30 cellular contexts compared by ENCODE assay signal in genomic region chr3:164453695-164454094, GRCh38.
"Had no signal": no experiment of that assay in that cellular context is flagged by ENCODE, and none has a peak within 500 bp of the region (broad histone marks: within the 10 kb centered on the region; RNA-seq: fewer than 3 reads in every experiment).

No MANE protein-coding gene starts in this region.

- H3K4me3 ChIP-seq: neural progenitor cell, ovary, psoas muscle, right lobe of liver, sigmoid colon, stomach, thoracic aorta, tibial artery, transverse colon, upper lobe of right lung, vagina had no signal

- DNase-seq: naive B cell; naive thymus-derived CD8-positive, alpha-beta T cell; nephron progenitor cell; occipital lobe; ovary; posterior cingulate gyrus; psoas muscle; right cardiac atrium; right lobe of liver; sigmoid colon; small intestine; stimulated activated CD4-positive, alpha-beta T cell treated with anti-CD3 and anti-CD28 coated beads, Interleukin-15, amount 100 ng/mL, for 24 hours; stimulated activated CD4-positive, alpha-beta T cell treated with anti-CD3 and anti-CD28 coated beads, Interleukin-2, amount 100 ng/mL, for 24 hours; stimulated activated CD4-positive, alpha-beta T cell treated with anti-CD3 and anti-CD28 coated beads, Interleukin-2, amount 100 ng/mL, for 48 hours; stimulated activated CD4-positive, alpha-beta T cell treated with anti-CD3 and anti-CD28 coated beads, Interleukin-4, amount 100 ng/mL, for 24 hours; stimulated activated naive B cell treated with anti-CD40 and anti-IgM and Interleukin-4, amounts not matched to agents 10 μg/mL and 1 μg/mL and 100 μg/mL, for 72 hours; stimulated activated naive CD4-positive, alpha-beta T cell treated with Interleukin-2 at 50 U/mL for 16 hours; stomach; tibial artery; transverse colon; upper lobe of right lung had no signal

- H3K27me3 Mint-ChIP-seq: naive B cell; naive thymus-derived CD8-positive, alpha-beta T cell; natural killer cell treated with Interleukin-12 subunit alpha and Interleukin-12 subunit beta and Interleukin-15 and Interleukin-18, amount 100 ng/mL, for 72 hours; progenitor cell of endocrine pancreas; stimulated activated naive B cell treated with anti-CD40 and anti-IgM and Interleukin-4, amounts not matched to agents 10 μg/mL and 1 μg/mL and 100 μg/mL, for 72 hours; stimulated activated naive CD8-positive, alpha-beta T cell treated with anti-CD3 and anti-CD28 coated beads, Interleukin-15, Interleukin-2, amounts not matched to agents 100 ng/mL and 50 ng/mL, for 24 hours; type B pancreatic cell had no signal

- H3K79me2 ChIP-seq: parathyroid adenoma had no signal

- H3K36me3 ChIP-seq: neural progenitor cell, ovary, right lobe of liver, sigmoid colon, stomach, thoracic aorta, tibial artery, transverse colon, upper lobe of right lung, vagina had no signal

- H3K9ac ChIP-seq: neural progenitor cell, parathyroid adenoma had no signal

- H3K4me3 Mint-ChIP-seq: naive B cell; naive thymus-derived CD8-positive, alpha-beta T cell; natural killer cell treated with Interleukin-12 subunit alpha and Interleukin-12 subunit beta and Interleukin-15 and Interleukin-18, amount 100 ng/mL, for 72 hours; nephron progenitor cell; neural progenitor cell; stimulated activated effector memory CD8-positive, alpha-beta T cell treated with anti-CD3 and anti-CD28 coated beads, Interleukin-12 subunit alpha, Interleukin-12 subunit beta, amount 100 ng/mL, for 72 hours; stimulated activated naive B cell treated with anti-CD40 and anti-IgM and Interleukin-4, amounts not matched to agents 10 μg/mL and 1 μg/mL and 100 μg/mL, for 72 hours; stimulated activated naive CD8-positive, alpha-beta T cell treated with anti-CD3 and anti-CD28 coated beads, Interleukin-15, Interleukin-2, amounts not matched to agents 100 ng/mL and 50 ng/mL, for 24 hours; type B pancreatic cell had no signal

- H3K27ac Mint-ChIP-seq: naive B cell; naive thymus-derived CD8-positive, alpha-beta T cell; natural killer cell treated with Interleukin-12 subunit alpha and Interleukin-12 subunit beta and Interleukin-15 and Interleukin-18, amount 100 ng/mL, for 72 hours; nephron progenitor cell; neural progenitor cell; progenitor cell of endocrine pancreas; stimulated activated effector memory CD8-positive, alpha-beta T cell treated with anti-CD3 and anti-CD28 coated beads, Interleukin-12 subunit alpha, Interleukin-12 subunit beta, amount 100 ng/mL, for 72 hours; stimulated activated naive B cell treated with anti-CD40 and anti-IgM and Interleukin-4, amounts not matched to agents 10 μg/mL and 1 μg/mL and 100 μg/mL, for 72 hours; stimulated activated naive CD8-positive, alpha-beta T cell treated with anti-CD3 and anti-CD28 coated beads, Interleukin-15, Interleukin-2, amounts not matched to agents 100 ng/mL and 50 ng/mL, for 24 hours; type B pancreatic cell had no signal

- H3K36me3 Mint-ChIP-seq: naive B cell; naive thymus-derived CD8-positive, alpha-beta T cell; natural killer cell treated with Interleukin-12 subunit alpha and Interleukin-12 subunit beta and Interleukin-15 and Interleukin-18, amount 100 ng/mL, for 72 hours; neural progenitor cell; stimulated activated effector memory CD8-positive, alpha-beta T cell treated with anti-CD3 and anti-CD28 coated beads, Interleukin-12 subunit alpha, Interleukin-12 subunit beta, amount 100 ng/mL, for 72 hours; stimulated activated naive B cell treated with anti-CD40 and anti-IgM and Interleukin-4, amounts not matched to agents 10 μg/mL and 1 μg/mL and 100 μg/mL, for 72 hours; type B pancreatic cell had no signal

- H3K27ac ChIP-seq: neural progenitor cell, ovary, parathyroid adenoma, psoas muscle, right lobe of liver, sigmoid colon, stomach, thoracic aorta, tibial artery, transverse colon, upper lobe of right lung, vagina had no signal

- H3K4me1 Mint-ChIP-seq: naive B cell; naive thymus-derived CD8-positive, alpha-beta T cell; stimulated activated effector memory CD8-positive, alpha-beta T cell treated with anti-CD3 and anti-CD28 coated beads, Interleukin-12 subunit alpha, Interleukin-12 subunit beta, amount 100 ng/mL, for 72 hours; stimulated activated naive B cell treated with anti-CD40 and anti-IgM and Interleukin-4, amounts not matched to agents 10 μg/mL and 1 μg/mL and 100 μg/mL, for 72 hours had no signal

- H3K9me3 Mint-ChIP-seq: neural progenitor cell, type B pancreatic cell had no signal

- H3K9me3 ChIP-seq: ovary, psoas muscle, right lobe of liver, sigmoid colon, thoracic aorta, tibial artery, transverse colon, upper lobe of right lung, vagina had no signal

- H3K27me3 ChIP-seq: neural progenitor cell, ovary, right lobe of liver, sigmoid colon, stomach, tibial artery, transverse colon, upper lobe of right lung, vagina had no signal

- H2AFZ ChIP-seq: parathyroid adenoma had no signal

- H3K4me1 ChIP-seq: neural progenitor cell, parathyroid adenoma, psoas muscle, right lobe of liver, sigmoid colon, stomach, tibial artery, transverse colon, upper lobe of right lung had no signal

- H3K4me2 ChIP-seq: neural progenitor cell had no signal
